Comparison of ENCODE assay signal across 1 cellular context in the genomic region with DNA sequence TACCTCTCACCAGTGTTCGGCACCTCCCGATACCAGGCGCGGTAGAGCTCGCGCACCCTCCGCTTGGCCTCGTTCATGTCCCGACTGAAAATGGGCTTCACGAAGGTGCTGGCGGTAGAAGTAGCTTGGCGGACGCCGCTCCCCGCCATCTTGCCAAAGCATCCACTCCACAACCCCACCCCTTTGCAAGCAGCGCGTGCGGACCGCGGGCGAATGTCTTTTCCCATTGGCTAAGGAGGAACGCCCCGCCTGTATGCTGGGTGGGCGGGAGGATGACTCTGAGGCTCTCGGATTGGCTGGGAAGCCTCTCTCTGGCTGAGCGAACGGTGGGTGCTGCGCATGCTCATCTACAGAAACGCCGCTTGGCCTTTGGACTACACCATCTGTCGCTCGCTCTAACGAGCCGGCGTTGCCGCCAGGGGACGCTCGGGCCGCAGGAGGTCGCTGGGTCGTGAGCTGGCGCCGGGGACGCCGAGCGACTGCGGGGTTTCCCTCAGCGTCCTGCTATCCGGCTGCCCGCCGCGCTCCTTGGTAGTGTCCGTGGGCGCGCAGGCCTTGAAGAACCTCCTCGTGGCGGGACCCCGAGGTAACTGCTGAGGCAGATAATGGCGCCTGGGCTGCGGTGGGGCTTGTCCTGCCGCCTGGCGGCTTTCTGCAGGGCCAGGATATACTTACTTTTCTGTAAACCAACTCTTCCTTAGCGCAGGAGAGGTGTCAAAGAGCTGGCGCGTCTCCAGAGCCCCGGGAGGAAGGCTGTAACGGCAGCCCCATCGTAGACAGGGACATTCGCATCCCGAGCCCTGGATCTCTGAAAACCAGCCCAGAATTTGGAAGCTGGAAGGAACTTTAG.
TF ChIP-seq lines count a peak whose summit lies in the region.

Gene NDUFA6, minus strand, starts transcription at position 177 of the 850 bp plus-strand sequence. Its CDS starts 28 bp downstream, at position 149.

TF ChIP-seq in K562, 482 proteins besides CTCF, POLR2A, EP300 and RAD21 (continued from another document and continues in another):
- TF ChIP-seq, protein P1, sequence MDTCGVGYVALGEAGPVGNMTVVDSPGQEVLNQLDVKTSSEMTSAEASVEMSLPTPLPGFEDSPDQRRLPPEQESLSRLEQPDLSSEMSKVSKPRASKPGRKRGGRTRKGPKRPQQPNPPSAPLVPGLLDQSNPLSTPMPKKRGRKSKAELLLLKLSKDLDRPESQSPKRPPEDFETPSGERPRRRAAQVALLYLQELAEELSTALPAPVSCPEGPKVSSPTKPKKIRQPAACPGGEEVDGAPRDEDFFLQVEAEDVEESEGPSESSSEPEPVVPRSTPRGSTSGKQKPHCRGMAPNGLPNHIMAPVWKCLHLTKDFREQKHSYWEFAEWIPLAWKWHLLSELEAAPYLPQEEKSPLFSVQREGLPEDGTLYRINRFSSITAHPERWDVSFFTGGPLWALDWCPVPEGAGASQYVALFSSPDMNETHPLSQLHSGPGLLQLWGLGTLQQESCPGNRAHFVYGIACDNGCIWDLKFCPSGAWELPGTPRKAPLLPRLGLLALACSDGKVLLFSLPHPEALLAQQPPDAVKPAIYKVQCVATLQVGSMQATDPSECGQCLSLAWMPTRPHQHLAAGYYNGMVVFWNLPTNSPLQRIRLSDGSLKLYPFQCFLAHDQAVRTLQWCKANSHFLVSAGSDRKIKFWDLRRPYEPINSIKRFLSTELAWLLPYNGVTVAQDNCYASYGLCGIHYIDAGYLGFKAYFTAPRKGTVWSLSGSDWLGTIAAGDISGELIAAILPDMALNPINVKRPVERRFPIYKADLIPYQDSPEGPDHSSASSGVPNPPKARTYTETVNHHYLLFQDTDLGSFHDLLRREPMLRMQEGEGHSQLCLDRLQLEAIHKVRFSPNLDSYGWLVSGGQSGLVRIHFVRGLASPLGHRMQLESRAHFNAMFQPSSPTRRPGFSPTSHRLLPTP (IDR thresholded peaks at IDR 0.05; ENCODE audit: borderline replicate concordance, extremely low read depth, insufficient read length), result no peak
- TF ChIP-seq ZNF197 (CRISPR knock-in tag; IDR thresholded peaks at IDR 0.05; ENCODE audit: low read depth) (no peak), ZFPM2 (CRISPR knock-in tag; IDR thresholded peaks at IDR 0.05) (no peak), CGGBP1 (CRISPR knock-in tag; IDR thresholded peaks at IDR 0.05) (no peak), GATAD2B (IDR thresholded peaks at IDR 0.05; ENCODE audit: borderline replicate concordance) (no peak), SNIP1 (IDR thresholded peaks at IDR 0.05; ENCODE audit: low read depth) (no peak), ZNF699 (CRISPR knock-in tag; IDR thresholded peaks at IDR 0.05; ENCODE audit: insufficient replicate concordance) (no peak), ZBTB1 (CRISPR knock-in tag; IDR thresholded peaks at IDR 0.05; ENCODE audit: borderline replicate concordance, low read depth) (peak; percentile 12; the same call in 1 of the 2 replicates), EGR1 (conservative IDR thresholded peaks at IDR 0.05) (peak; percentile 28), SMARCA4 (IDR thresholded peaks at IDR 0.05) (no peak), HMBOX1 (IDR thresholded peaks at IDR 0.05) (no peak), BRF1 (IDR thresholded peaks at IDR 0.05; ENCODE audit: borderline replicate concordance, extremely low read depth, insufficient read length) (no peak), MYBL2 (IDR thresholded peaks at IDR 0.05; ENCODE audit: low read depth) (no peak), MYBL2 (CRISPR knock-in tag; IDR thresholded peaks at IDR 0.05; ENCODE audit: borderline replicate concordance) (no peak), RCOR1 (IDR thresholded peaks at IDR 0.05; ENCODE audit: borderline replicate concordance in 1 of 2, low read depth in 2 of 2, low read length in 2 of 2) (peak in 1 of 2 experiments; percentile 29; a peak in 1 of 4 replicates), LARP7 (IDR thresholded peaks at IDR 0.05) (no peak), TRIM25 (IDR thresholded peaks at IDR 0.05; ENCODE audit: borderline replicate concordance) (no peak), IFI16 (CRISPR knock-in tag; IDR thresholded peaks at IDR 0.05) (no peak), TEAD1 (CRISPR knock-in tag; IDR thresholded peaks at IDR 0.05) (0 out of 4 replicates have a peak, but pooled peaks of 1 of the 2 experiments have one; percentile 54), ETV1 (tag; conservative IDR thresholded peaks at IDR 0.05; ENCODE audit: low read depth) (no peak), ZNF282 (CRISPR knock-in tag; IDR thresholded peaks at IDR 0.05) (no peak), BRCA1 (IDR thresholded peaks at IDR 0.05) (no peak), BRCA1 (CRISPR knock-in tag; IDR thresholded peaks at IDR 0.05) (no peak), EWSR1 (IDR thresholded peaks at IDR 0.05; ENCODE audit: borderline replicate concordance, low read depth, partially characterized antibody) (no peak), U2AF2 (optimal IDR thresholded peaks at IDR 0.05; ENCODE audit: low read depth, low read length) (no peak), ZNF217 (CRISPR knock-in tag; IDR thresholded peaks at IDR 0.05) (no peak), HMG20A (CRISPR knock-in tag; conservative IDR thresholded peaks at IDR 0.05) (no peak), ZBTB8A (IDR thresholded peaks at IDR 0.05; ENCODE audit: partially characterized antibody) (no peak), ZNF124 (CRISPR knock-in tag; IDR thresholded peaks at IDR 0.05) (no peak), GTF2A2 (tag; IDR thresholded peaks at IDR 0.05) (no peak), ZBTB49 (CRISPR knock-in tag; IDR thresholded peaks at IDR 0.05; ENCODE audit: borderline replicate concordance) (no peak)
- TF ChIP-seq, protein P2, sequence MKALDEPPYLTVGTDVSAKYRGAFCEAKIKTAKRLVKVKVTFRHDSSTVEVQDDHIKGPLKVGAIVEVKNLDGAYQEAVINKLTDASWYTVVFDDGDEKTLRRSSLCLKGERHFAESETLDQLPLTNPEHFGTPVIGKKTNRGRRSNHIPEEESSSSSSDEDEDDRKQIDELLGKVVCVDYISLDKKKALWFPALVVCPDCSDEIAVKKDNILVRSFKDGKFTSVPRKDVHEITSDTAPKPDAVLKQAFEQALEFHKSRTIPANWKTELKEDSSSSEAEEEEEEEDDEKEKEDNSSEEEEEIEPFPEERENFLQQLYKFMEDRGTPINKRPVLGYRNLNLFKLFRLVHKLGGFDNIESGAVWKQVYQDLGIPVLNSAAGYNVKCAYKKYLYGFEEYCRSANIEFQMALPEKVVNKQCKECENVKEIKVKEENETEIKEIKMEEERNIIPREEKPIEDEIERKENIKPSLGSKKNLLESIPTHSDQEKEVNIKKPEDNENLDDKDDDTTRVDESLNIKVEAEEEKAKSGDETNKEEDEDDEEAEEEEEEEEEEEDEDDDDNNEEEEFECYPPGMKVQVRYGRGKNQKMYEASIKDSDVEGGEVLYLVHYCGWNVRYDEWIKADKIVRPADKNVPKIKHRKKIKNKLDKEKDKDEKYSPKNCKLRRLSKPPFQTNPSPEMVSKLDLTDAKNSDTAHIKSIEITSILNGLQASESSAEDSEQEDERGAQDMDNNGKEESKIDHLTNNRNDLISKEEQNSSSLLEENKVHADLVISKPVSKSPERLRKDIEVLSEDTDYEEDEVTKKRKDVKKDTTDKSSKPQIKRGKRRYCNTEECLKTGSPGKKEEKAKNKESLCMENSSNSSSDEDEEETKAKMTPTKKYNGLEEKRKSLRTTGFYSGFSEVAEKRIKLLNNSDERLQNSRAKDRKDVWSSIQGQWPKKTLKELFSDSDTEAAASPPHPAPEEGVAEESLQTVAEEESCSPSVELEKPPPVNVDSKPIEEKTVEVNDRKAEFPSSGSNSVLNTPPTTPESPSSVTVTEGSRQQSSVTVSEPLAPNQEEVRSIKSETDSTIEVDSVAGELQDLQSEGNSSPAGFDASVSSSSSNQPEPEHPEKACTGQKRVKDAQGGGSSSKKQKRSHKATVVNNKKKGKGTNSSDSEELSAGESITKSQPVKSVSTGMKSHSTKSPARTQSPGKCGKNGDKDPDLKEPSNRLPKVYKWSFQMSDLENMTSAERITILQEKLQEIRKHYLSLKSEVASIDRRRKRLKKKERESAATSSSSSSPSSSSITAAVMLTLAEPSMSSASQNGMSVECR (CRISPR knock-in tag; IDR thresholded peaks at IDR 0.05), result peak; percentile 67; the same call in 1 of the 2 replicates
- TF ChIP-seq, protein P3, sequence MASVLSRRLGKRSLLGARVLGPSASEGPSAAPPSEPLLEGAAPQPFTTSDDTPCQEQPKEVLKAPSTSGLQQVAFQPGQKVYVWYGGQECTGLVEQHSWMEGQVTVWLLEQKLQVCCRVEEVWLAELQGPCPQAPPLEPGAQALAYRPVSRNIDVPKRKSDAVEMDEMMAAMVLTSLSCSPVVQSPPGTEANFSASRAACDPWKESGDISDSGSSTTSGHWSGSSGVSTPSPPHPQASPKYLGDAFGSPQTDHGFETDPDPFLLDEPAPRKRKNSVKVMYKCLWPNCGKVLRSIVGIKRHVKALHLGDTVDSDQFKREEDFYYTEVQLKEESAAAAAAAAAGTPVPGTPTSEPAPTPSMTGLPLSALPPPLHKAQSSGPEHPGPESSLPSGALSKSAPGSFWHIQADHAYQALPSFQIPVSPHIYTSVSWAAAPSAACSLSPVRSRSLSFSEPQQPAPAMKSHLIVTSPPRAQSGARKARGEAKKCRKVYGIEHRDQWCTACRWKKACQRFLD (CRISPR knock-in tag; IDR thresholded peaks at IDR 0.05), result peak; percentile 79; the same call in 1 of the 2 replicates
- TF ChIP-seq, protein P4, sequence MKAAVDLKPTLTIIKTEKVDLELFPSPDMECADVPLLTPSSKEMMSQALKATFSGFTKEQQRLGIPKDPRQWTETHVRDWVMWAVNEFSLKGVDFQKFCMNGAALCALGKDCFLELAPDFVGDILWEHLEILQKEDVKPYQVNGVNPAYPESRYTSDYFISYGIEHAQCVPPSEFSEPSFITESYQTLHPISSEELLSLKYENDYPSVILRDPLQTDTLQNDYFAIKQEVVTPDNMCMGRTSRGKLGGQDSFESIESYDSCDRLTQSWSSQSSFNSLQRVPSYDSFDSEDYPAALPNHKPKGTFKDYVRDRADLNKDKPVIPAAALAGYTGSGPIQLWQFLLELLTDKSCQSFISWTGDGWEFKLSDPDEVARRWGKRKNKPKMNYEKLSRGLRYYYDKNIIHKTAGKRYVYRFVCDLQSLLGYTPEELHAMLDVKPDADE (conservative IDR thresholded peaks at IDR 0.05; ENCODE audit: control insufficient read depth, low read depth, low read length), result peak; percentile 18
- TF ChIP-seq, protein P5, sequence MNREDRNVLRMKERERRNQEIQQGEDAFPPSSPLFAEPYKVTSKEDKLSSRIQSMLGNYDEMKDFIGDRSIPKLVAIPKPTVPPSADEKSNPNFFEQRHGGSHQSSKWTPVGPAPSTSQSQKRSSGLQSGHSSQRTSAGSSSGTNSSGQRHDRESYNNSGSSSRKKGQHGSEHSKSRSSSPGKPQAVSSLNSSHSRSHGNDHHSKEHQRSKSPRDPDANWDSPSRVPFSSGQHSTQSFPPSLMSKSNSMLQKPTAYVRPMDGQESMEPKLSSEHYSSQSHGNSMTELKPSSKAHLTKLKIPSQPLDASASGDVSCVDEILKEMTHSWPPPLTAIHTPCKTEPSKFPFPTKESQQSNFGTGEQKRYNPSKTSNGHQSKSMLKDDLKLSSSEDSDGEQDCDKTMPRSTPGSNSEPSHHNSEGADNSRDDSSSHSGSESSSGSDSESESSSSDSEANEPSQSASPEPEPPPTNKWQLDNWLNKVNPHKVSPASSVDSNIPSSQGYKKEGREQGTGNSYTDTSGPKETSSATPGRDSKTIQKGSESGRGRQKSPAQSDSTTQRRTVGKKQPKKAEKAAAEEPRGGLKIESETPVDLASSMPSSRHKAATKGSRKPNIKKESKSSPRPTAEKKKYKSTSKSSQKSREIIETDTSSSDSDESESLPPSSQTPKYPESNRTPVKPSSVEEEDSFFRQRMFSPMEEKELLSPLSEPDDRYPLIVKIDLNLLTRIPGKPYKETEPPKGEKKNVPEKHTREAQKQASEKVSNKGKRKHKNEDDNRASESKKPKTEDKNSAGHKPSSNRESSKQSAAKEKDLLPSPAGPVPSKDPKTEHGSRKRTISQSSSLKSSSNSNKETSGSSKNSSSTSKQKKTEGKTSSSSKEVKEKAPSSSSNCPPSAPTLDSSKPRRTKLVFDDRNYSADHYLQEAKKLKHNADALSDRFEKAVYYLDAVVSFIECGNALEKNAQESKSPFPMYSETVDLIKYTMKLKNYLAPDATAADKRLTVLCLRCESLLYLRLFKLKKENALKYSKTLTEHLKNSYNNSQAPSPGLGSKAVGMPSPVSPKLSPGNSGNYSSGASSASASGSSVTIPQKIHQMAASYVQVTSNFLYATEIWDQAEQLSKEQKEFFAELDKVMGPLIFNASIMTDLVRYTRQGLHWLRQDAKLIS (CRISPR knock-in tag; IDR thresholded peaks at IDR 0.05), result 0 out of 2 replicates have a peak, but pooled peaks have one; percentile 59
